10 cellular contexts compared by ENCODE assay signal in the genomic region with DNA sequence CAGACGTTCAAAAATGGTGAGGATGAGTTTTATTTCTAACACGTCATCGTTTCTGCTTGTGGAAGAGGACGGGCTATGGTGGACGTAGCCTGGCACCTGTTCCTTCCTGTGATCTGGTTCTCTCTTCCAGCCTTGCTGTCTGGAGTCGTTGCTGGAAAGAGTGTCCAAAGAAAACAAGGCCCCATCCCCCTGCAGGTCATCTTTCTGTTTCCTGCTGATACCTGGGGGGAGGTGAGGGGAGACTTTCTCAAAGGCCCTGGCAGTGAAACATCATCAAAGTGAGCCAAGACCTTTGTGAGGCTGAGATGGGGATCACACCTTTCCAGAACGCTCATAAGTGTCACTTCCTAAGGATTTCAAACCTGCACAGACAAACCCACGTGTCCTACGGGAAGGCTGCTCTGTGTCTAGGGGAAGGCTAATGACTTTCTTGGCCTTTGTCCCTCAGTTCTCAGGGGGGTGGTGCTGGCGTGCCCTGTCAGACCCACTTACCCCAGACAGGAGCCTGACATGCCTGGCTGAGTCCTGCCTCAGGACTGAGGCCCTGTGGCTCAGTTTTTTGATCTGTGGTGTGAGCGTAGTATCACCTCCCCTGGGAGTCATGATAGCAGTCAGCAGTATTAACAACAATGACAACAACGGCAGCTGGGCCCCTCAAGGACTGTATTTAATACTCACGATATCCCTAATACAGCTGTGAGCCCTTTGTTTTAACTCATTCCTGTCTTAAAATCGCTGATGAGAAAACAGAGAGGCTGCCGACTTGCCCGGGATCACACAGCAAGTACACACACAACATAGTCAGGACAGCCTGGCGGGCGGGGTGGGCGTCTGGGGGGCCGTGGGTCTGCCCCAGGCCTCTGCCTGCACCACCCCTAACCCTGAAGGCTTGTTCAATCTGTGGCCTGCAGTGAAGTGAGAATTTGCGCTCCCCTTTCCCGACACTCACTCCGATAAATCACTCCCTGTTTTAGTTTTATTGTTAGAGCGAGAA.
DNase-seq lines count a peak whose midpoint lies in the region; ATAC-seq and TF ChIP-seq lines count a peak whose summit lies in the region.
"Had no signal": no experiment of that assay in that cellular context is flagged by ENCODE, and none has a peak within 500 bp of the region (broad histone marks: within the 10 kb centered on the region; RNA-seq: fewer than 3 reads in every experiment).

No MANE protein-coding gene starts in this region.

- H3K27me3 ChIP-seq in AG04450 (ENCODE audit: control insufficient read depth, insufficient read depth, low read length) = no peaks in the 10 kb centered on the region

- no peaks in the 10 kb centered on the region for H3K9me3 ChIP-seq in AG04450 (ENCODE audit: control insufficient read depth, insufficient read depth, low read length)

- H3K27ac ChIP-seq in AG04450 (ENCODE audit: low read depth, low read length) (peak overlapping the region; percentile 4), RWPE1 (no peak overlapping the region)

- no peak overlapping the region for H3K4me3 ChIP-seq in AG04450 (ENCODE audit: low read depth, low read length)
- H3K4me3 ChIP-seq: SK-N-MC had no signal

- POLR2A ChIA-PET in AG04450 (lab: Yijun Ruan, JAX) = no interaction called here
- POLR2A ChIA-PET in RWPE1 (lab: Yijun Ruan, JAX; ENCODE audit: low non-redundant PET) = no interaction called here

- no peak for DNase-seq in AG04450 (ENCODE audit: low read depth, low spot score)
- DNase-seq in NCI-H2107 (lab: John Stamatoyannopoulos, UW) = peak; percentile 41
- no peak for DNase-seq in RWPE1 (ENCODE audit: low spot score)
- no peak for DNase-seq in midbrain (lab: John Stamatoyannopoulos, UW)
- no peak for DNase-seq in NCI-H1694 treated with DMSO at 0.1 percent for 48 hours (lab: John Stamatoyannopoulos, UW)
- DNase-seq in activated CD4-positive, CD25-positive, alpha-beta regulatory T cell treated with anti-CD3 and anti-CD28 coated beads, Interleukin-2, amount 50 U/mL, for 72 hours = no peak
- DNase-seq: activated effector memory CD4-positive, alpha-beta T cell treated with Interleukin-2 at 50 U/mL for 16 hours had no signal

- peak; percentile 61 for ATAC-seq in GM18502 (IDR thresholded peaks at IDR 0.05; ENCODE audit: poor library complexity, unreplicated experiment)
- ATAC-seq in esophagus mucosa = peak; percentile 15

- CTCF ChIA-PET in AG04450 (lab: Charles Lee) = no interaction called here
- CTCF ChIA-PET in RWPE1 (lab: Yijun Ruan, JAX) = no interaction called here

- TF ChIP-seq CTCF in AG04450 (IDR thresholded peaks at IDR 0.05; ENCODE audit: low read depth, low read length) (no peak), RWPE1 (conservative IDR thresholded peaks at IDR 0.05; ENCODE audit: low read depth) (no peak)
